8 cellular contexts compared by ENCODE assay signal in the genomic region with DNA sequence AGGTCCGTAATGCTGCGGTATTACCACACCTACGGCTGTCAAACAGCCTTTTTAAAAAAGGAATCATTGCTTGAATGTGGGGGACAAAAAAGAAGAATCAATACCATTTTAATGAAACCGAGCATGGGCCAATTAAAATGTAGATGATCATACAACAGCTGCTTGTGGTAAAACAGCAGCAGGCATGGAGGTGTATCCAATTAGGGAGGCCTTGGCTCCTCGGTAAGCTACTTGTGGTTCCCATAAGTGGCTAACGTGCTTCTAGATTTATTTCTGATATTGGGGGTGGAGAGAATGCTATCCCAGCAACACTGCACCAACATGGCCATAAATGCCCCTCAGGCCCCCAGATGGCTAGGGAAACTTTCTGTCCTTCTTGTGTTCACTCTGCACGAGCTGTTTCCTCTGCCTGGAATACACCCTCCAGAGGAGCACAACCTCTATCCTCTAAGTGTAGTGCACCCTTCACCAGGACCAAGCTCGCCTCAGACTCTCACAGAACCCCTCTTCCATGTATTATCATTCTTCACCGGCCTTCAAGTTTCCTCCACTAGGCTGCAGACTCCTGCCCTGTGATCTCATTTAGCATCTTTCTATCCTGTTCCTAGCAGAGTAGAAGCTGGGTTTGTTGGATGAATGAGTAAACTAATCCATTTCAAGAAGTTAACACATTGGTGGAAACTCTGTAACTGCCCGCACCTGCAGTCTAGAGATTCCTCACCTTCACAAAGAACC. TPM values are rescaled to one million over a fixed set of nuclear protein-coding genes. Genes with fewer than 3 reads are reported as not detected.
DNase-seq lines count a peak whose midpoint lies in the region; ATAC-seq and TF ChIP-seq lines count a peak whose summit lies in the region.

No MANE protein-coding gene starts in this region.

- intact Hi-C loops in heart right ventricle (cut with DNase I), result loop anchor here in 6 of 10 donors (5.0 to 10.0 kb wide), 9 partner anchors 33 to 217 kb away; a partner anchor contains a TSS
- intact Hi-C loops in cardiac septum (cut with DNase I), result loop anchor here (2.0 to 5.0 kb wide), 4 partner anchors 47 to 267 kb away; a partner anchor contains a TSS
- intact Hi-C loops in uterus (cut with DNase I; ENCODE audit: low total_unique reads), result no loop called here

- no peak for ATAC-seq in heart right ventricle
- ATAC-seq in activated naive CD8-positive, alpha-beta T cell treated with anti-CD3 and anti-CD28 coated beads, Interleukin-2, amount 50 U/mL, for 24 hours, result no peak

- H3K36me3 ChIP-seq in heart right ventricle (no peaks in the 10 kb centered on the region), kidney epithelial cell (ENCODE audit: control insufficient read depth, insufficient read depth, low read length) (no peaks in the 10 kb centered on the region), uterus (no peaks in the 10 kb centered on the region)

- peak overlapping the region; percentile 65 for H3K4me3 Mint-ChIP-seq in activated naive CD8-positive, alpha-beta T cell treated with anti-CD3 and anti-CD28 coated beads, Interleukin-2, amount 50 U/mL, for 24 hours

- DNase-seq in heart right ventricle (no peak), cardiac septum (ENCODE audit: low spot score) (no peak), kidney epithelial cell (ENCODE audit: low read depth) (no peak), uterus (no peak), GM10266 (ENCODE audit: extremely low spot score) (no peak)
- no peak for DNase-seq in activated naive CD8-positive, alpha-beta T cell treated with anti-CD3 and anti-CD28 coated beads, Interleukin-2, amount 50 U/mL, for 24 hours
- no peak for DNase-seq in stimulated activated naive CD4-positive, alpha-beta T cell treated with Interleukin-2 at 50 U/mL for 16 hours (lab: John Stamatoyannopoulos, UW)
- DNase-seq in stimulated activated CD4-positive, alpha-beta T cell treated with anti-CD3 and anti-CD28 coated beads, Interleukin-4, amount 100 ng/mL, for 4 hours, result no peak

- H3K4me3 ChIP-seq in heart right ventricle, result peak overlapping the region in 9 of 10 donors; percentile 63 to 95 (median 86)
- peak overlapping the region; percentile 76 for H3K4me3 ChIP-seq in kidney epithelial cell (ENCODE audit: low read depth, low read length)
- peak overlapping the region; percentile 59 to 87 for H3K4me3 ChIP-seq in uterus

- no peaks in the 10 kb centered on the region for H3K9me3 ChIP-seq in heart right ventricle
- no peaks in the 10 kb centered on the region for H3K9me3 ChIP-seq in uterus

- peaks cover 60% of the 10 kb centered on the region for H3K27me3 Mint-ChIP-seq in activated naive CD8-positive, alpha-beta T cell treated with anti-CD3 and anti-CD28 coated beads, Interleukin-2, amount 50 U/mL, for 24 hours

- H3K27me3 ChIP-seq in heart right ventricle, result peaks cover 0 to 32% (median 0%) of the 10 kb centered on the region in 7 donors
- no peaks in the 10 kb centered on the region for H3K27me3 ChIP-seq in kidney epithelial cell (ENCODE audit: control insufficient read depth, insufficient read depth, low read length)
- H3K27me3 ChIP-seq in uterus, result no peaks in the 10 kb centered on the region

- H3K9me3 Mint-ChIP-seq in activated naive CD8-positive, alpha-beta T cell treated with anti-CD3 and anti-CD28 coated beads, Interleukin-2, amount 50 U/mL, for 24 hours, result no peaks in the 10 kb centered on the region

- WGBS in heart right ventricle, 2 donors, result 57 to 67% methylated on average over 10 of the region's 10 CpGs

- H3K4me1 Mint-ChIP-seq in activated naive CD8-positive, alpha-beta T cell treated with anti-CD3 and anti-CD28 coated beads, Interleukin-2, amount 50 U/mL, for 24 hours, result peaks cover 9% of the 10 kb centered on the region

- H3K4me1 ChIP-seq in heart right ventricle (peaks cover 5 to 66% (median 53%) of the 10 kb centered on the region in 9 donors), uterus (peaks cover 0 to 8% of the 10 kb centered on the region in 2 donors)

- H3K27ac Mint-ChIP-seq in activated naive CD8-positive, alpha-beta T cell treated with anti-CD3 and anti-CD28 coated beads, Interleukin-2, amount 50 U/mL, for 24 hours, result no peak overlapping the region

- peak in 2 of 9 donors; percentile 34 for TF ChIP-seq CTCF in heart right ventricle (IDR thresholded peaks at IDR 0.05)
- TF ChIP-seq CTCF in kidney epithelial cell (IDR thresholded peaks at IDR 0.05; ENCODE audit: insufficient read depth, low read length, poor library complexity, severe bottlenecking), result peak; percentile 36
- TF ChIP-seq CTCF in uterus (IDR thresholded peaks at IDR 0.05), result peak in 3 of 4 experiments; percentile 11 to 29 (median 29)
- no peak for TF ChIP-seq CTCF in GM10266 (IDR thresholded peaks at IDR 0.05; ENCODE audit: control insufficient read depth, insufficient read depth, low read depth, missing control alignments)

- H3K27ac ChIP-seq in heart right ventricle (peak overlapping the region in 6 of 10 donors; percentile 96 to 99 (median 98)), uterus (peak overlapping the region; percentile 95 to 98)

- TF ChIP-seq POLR2A in uterus (IDR thresholded peaks at IDR 0.05), result no peak

- H3K36me3 Mint-ChIP-seq in activated naive CD8-positive, alpha-beta T cell treated with anti-CD3 and anti-CD28 coated beads, Interleukin-2, amount 50 U/mL, for 24 hours (ENCODE audit: low read depth), result no peaks in the 10 kb centered on the region

RNA-seq across cellular contexts. Expression of a gene that starts 1.6 kb away (rescaled TPM):
- total RNA-seq in heart right ventricle (10 to 100 TPM; 23.5 to 71.6 (median 45.5) TPM), cardiac septum (67.7 TPM), kidney epithelial cell (30.7 and 37.4 TPM in 2 replicates), uterus (10 to 100 TPM; 13.2 to 78.0 (median 30.9) TPM)
- polyA plus RNA-seq in heart right ventricle, result 1 to 10 TPM; 5.0 to 7.2 TPM

RNA-seq across cellular contexts. Expression of a gene that starts 53.2 kb away (rescaled TPM):
- 1 to 10 TPM in 5 of 10 donors, under 1 TPM in 5; 0.15 to 8.7 (median 0.84) TPM for total RNA-seq in heart right ventricle
- under 1 TPM; 0.37 to 0.51 TPM for polyA plus RNA-seq in heart right ventricle
- total RNA-seq in cardiac septum, result 0.67 TPM
- 20.2 and 20.6 TPM in 2 replicates for total RNA-seq in kidney epithelial cell
- total RNA-seq in uterus, result 10 to 100 TPM in 2 of 4 donors, under 1 TPM in 2; under 0.01 to 41.2 (median 5.7) TPM
